ENCODE assay signal across 33 cellular contexts in genomic region chr5:105807951-105808350, GRCh38.
DNase-seq lines count a peak whose midpoint lies in the region; ATAC-seq and TF ChIP-seq lines count a peak whose summit lies in the region.
"Had no signal": no experiment of that assay in that cellular context is flagged by ENCODE, and none has a peak within 500 bp of the region (broad histone marks: within the 10 kb centered on the region; RNA-seq: fewer than 3 reads in every experiment).

No MANE protein-coding gene starts in this region.

- no peak for TF ChIP-seq RAD21 in SK-N-SH (IDR thresholded peaks at IDR 0.05; ENCODE audit: low read length)

- no peak overlapping the region for H3K4me2 ChIP-seq in SK-N-SH
- H3K4me2 ChIP-seq: A549; BLaER1; BLaER1 treated with 17β-estradiol and CSF1 and Interleukin-3, amounts not matched to agents 10 nM and 100 nM had no signal

- no peaks in the 10 kb centered on the region for H3K4me1 Mint-ChIP-seq in activated CD8-positive, alpha-beta T cell treated with anti-CD3 and anti-CD28 coated beads for 36 hours (ENCODE audit: low read depth)
- H3K4me1 Mint-ChIP-seq: B cell; CD14-positive monocyte; CD4-positive, alpha-beta memory T cell; CD4-positive, CD25-positive, alpha-beta regulatory T cell; CD8-positive, alpha-beta memory T cell had no signal

- no peaks in the 10 kb centered on the region for H3K27me3 ChIP-seq in SK-N-SH (ENCODE audit: insufficient read depth)
- no peaks in the 10 kb centered on the region for H3K27me3 ChIP-seq in A673 (replicated peaks; ENCODE audit: insufficient read depth, low read depth, low read length, poor library complexity)
- no peaks in the 10 kb centered on the region for H3K27me3 ChIP-seq in HAP-1 (ENCODE audit: low read depth)
- H3K27me3 ChIP-seq: BE2C; BLaER1; BLaER1 treated with 17β-estradiol and CSF1 and Interleukin-3, amounts not matched to agents 10 nM and 100 nM had no signal

- WGBS in SK-N-SH (ENCODE audit: low lambda C conversion rate): 91% methylated on average over 3 of the region's 3 CpGs

- TF ChIP-seq EP300 in SK-N-SH (IDR thresholded peaks at IDR 0.05; ENCODE audit: borderline replicate concordance in 1 of 2, low read depth in 1 of 2, low read length in 1 of 2): no peak

- H3K27me3 Mint-ChIP-seq in activated CD8-positive, alpha-beta T cell treated with anti-CD3 and anti-CD28 coated beads for 36 hours: no peaks in the 10 kb centered on the region
- H3K27me3 Mint-ChIP-seq: B cell; CD4-positive, alpha-beta memory T cell; CD4-positive, alpha-beta T cell; CD4-positive, CD25-positive, alpha-beta regulatory T cell; CD8-positive, alpha-beta memory T cell had no signal

- POLR2A ChIA-PET in SK-N-SH (lab: Yijun Ruan, JAX): no interaction called here
- POLR2A ChIA-PET in A673 (lab: Charles Lee; ENCODE audit: low non-redundant PET): no interaction called here
- POLR2A ChIA-PET in activated CD8-positive, alpha-beta T cell treated with anti-CD3 and anti-CD28 coated beads for 36 hours (lab: Charles Lee): no interaction called here

- no peaks in the 10 kb centered on the region for H3K9me2 ChIP-seq in SK-N-SH

- H3K4me3 ChIP-seq in SK-N-SH (ENCODE audit: low read depth in 2 of 2, low read length in 1 of 2) (no peak overlapping the region), A673 (ENCODE audit: low read depth, low read length, poor library complexity, severe bottlenecking) (no peak overlapping the region), HAP-1 (no peak overlapping the region)
- H3K4me3 ChIP-seq: A549; BLaER1; BLaER1 treated with 17β-estradiol and CSF1 and Interleukin-3, amounts not matched to agents 10 nM and 100 nM had no signal

- peaks cover 9% of the 10 kb centered on the region for H3F3A ChIP-seq in SK-N-SH (replicated peaks; ENCODE audit: insufficient read depth)

- no peak overlapping the region for H3K4me3 Mint-ChIP-seq in activated CD8-positive, alpha-beta T cell treated with anti-CD3 and anti-CD28 coated beads for 36 hours
- H3K4me3 Mint-ChIP-seq: B cell; CD14-positive monocyte; CD4-positive, alpha-beta memory T cell; CD4-positive, alpha-beta T cell; CD4-positive, CD25-positive, alpha-beta regulatory T cell; CD8-positive, alpha-beta memory T cell; CD8-positive, alpha-beta T cell had no signal

- no TSS peak for BruUV-seq in A673 (replicated peaks; lab: Mats Ljungman, UMichigan)

- peak overlapping the region; percentile 42 to 76; a peak in 2 of 4 replicates for H3K27ac ChIP-seq in SK-N-SH (ENCODE audit: low read depth in 2 of 2, low read length in 1 of 2)
- H3K27ac ChIP-seq in A673 (ENCODE audit: low read depth, low read length, poor library complexity, severe bottlenecking): no peak overlapping the region
- H3K27ac ChIP-seq: 22Rv1; A549; BLaER1; BLaER1 treated with 17β-estradiol and CSF1 and Interleukin-3, amounts not matched to agents 10 nM and 100 nM; C4-2B had no signal

- in situ Hi-C loops in HAP-1 (cut with MboI; ENCODE audit: low sequenced_read_pairs): no loop called here

- ATAC-seq in SK-N-SH treated with all-trans-retinoic acid at 6 μM for 48 hours: no peak
- no peak for ATAC-seq in activated CD8-positive, alpha-beta T cell treated with anti-CD3 and anti-CD28 coated beads for 36 hours
- ATAC-seq: A549; CD8-positive, alpha-beta T cell had no signal

- H3K36me3 Mint-ChIP-seq in activated CD8-positive, alpha-beta T cell treated with anti-CD3 and anti-CD28 coated beads for 36 hours (ENCODE audit: low read depth): no peaks in the 10 kb centered on the region
- H3K36me3 Mint-ChIP-seq: CD14-positive monocyte; CD4-positive, alpha-beta memory T cell; CD4-positive, CD25-positive, alpha-beta regulatory T cell; CD8-positive, alpha-beta memory T cell; CD8-positive, alpha-beta T cell had no signal

- H3K36me3 ChIP-seq in SK-N-SH (replicated peaks in 1 of 2; ENCODE audit: control insufficient read depth in 1 of 2, insufficient read depth in 2 of 2, low read length in 1 of 2) (no peaks in the 10 kb centered on the region), A673 (ENCODE audit: insufficient read depth, low read length, poor library complexity, severe bottlenecking) (no peaks in the 10 kb centered on the region), HAP-1 (replicated peaks) (no peaks in the 10 kb centered on the region)
- H3K36me3 ChIP-seq: BE2C; BLaER1; BLaER1 treated with 17β-estradiol and CSF1 and Interleukin-3, amounts not matched to agents 10 nM and 100 nM had no signal

- CTCF ChIA-PET in SK-N-SH (lab: Yijun Ruan, JAX): interaction anchor here (1.6 kb wide), 1 partner anchor 13 kb away, joined by 4 read pairs; no protein-coding TSS in a partner anchor
- CTCF ChIA-PET in A673 (lab: Charles Lee): no interaction called here
- CTCF ChIA-PET in activated CD8-positive, alpha-beta T cell treated with anti-CD3 and anti-CD28 coated beads for 36 hours (lab: Charles Lee): no interaction called here

- DNase-seq in SK-N-SH: no peak
- peak; percentile 5 for DNase-seq in A673 (ENCODE audit: low spot score)
- peak; percentile 31 to 94 for DNase-seq in HAP-1 (ENCODE audit: low spot score in 2 of 2)
- no peak for DNase-seq in NCI-H187 treated with DMSO at 0.1 percent for 48 hours (lab: John Stamatoyannopoulos, UW)
- no peak for DNase-seq in activated CD8-positive, alpha-beta T cell treated with anti-CD3 and anti-CD28 coated beads for 36 hours
- DNase-seq: 8988T; ACHN; AML-193; BE2C; C1 segment of cervical spinal cord; Caco-2; Calu3; CD4-positive, alpha-beta memory T cell; CD4-positive, alpha-beta T cell; CD4-positive, CD25-positive, alpha-beta regulatory T cell; CD8-positive, alpha-beta memory T cell; CD8-positive, alpha-beta T cell; COR-L47; DMS 273 treated with DMSO at 0.1 percent for 48 hours; DMS153; DMS53; DMS79; DMS79 treated with DMSO at 0.1 percent for 48 hours; DND-41; EL had no signal

- no peak overlapping the region for H3K9ac ChIP-seq in SK-N-SH
- H3K9ac ChIP-seq: BLaER1; BLaER1 treated with 17β-estradiol and CSF1 and Interleukin-3, amounts not matched to agents 10 nM and 100 nM had no signal

- H3K79me2 ChIP-seq in SK-N-SH (ENCODE audit: insufficient read depth): no peaks in the 10 kb centered on the region

- intact Hi-C loops in A673 (cut with micrococcal nuclease; ENCODE audit: unreplicated experiment): no loop called here
- intact Hi-C loops in activated CD8-positive, alpha-beta T cell treated with anti-CD3 and anti-CD28 coated beads for 36 hours (cut with micrococcal nuclease): no loop called here

- H3K9me3 ChIP-seq in SK-N-SH (no peaks in the 10 kb centered on the region), A673 (ENCODE audit: low read depth, low read length, poor library complexity, severe bottlenecking) (peaks cover 4% of the 10 kb centered on the region), HAP-1 (0 out of 2 replicates have a peak, but pooled peaks cover 3% of the 10 kb centered on the region)
- H3K9me3 ChIP-seq: A549, BE2C, BLaER1 had no signal

- peaks cover 0 to 5% of the 10 kb centered on the region in 2 experiments; a peak in 2 of 4 replicates for H3K4me1 ChIP-seq in SK-N-SH (ENCODE audit: control insufficient read depth in 1 of 2, insufficient read depth in 2 of 2, low read depth in 1 of 2, low read length in 1 of 2)
- H3K4me1 ChIP-seq in A673 (ENCODE audit: insufficient read depth, low read length, poor library complexity, severe bottlenecking): no peaks in the 10 kb centered on the region
- peaks cover 23% of the 10 kb centered on the region for H3K4me1 ChIP-seq in HAP-1
- H3K4me1 ChIP-seq: A549; BLaER1; BLaER1 treated with 17β-estradiol and CSF1 and Interleukin-3, amounts not matched to agents 10 nM and 100 nM had no signal

- H4K20me1 ChIP-seq in SK-N-SH (ENCODE audit: insufficient read depth): no peaks in the 10 kb centered on the region
- H4K20me1 ChIP-seq: BLaER1; BLaER1 treated with 17β-estradiol and CSF1 and Interleukin-3, amounts not matched to agents 10 nM and 100 nM had no signal

- no peak for TF ChIP-seq CTCF in SK-N-SH (IDR thresholded peaks at IDR 0.05)
- no peak for TF ChIP-seq CTCF in A673 (conservative IDR thresholded peaks at IDR 0.05; ENCODE audit: low read depth, low read length)
- no peak for TF ChIP-seq CTCF in activated CD8-positive, alpha-beta T cell treated with anti-CD3 and anti-CD28 coated beads for 36 hours (IDR thresholded peaks at IDR 0.05)

- H2AFZ ChIP-seq in SK-N-SH (ENCODE audit: low read depth): no peak overlapping the region

- H3K9me3 Mint-ChIP-seq in activated CD8-positive, alpha-beta T cell treated with anti-CD3 and anti-CD28 coated beads for 36 hours: peaks cover 20% of the 10 kb centered on the region

- H3K27ac Mint-ChIP-seq in activated CD8-positive, alpha-beta T cell treated with anti-CD3 and anti-CD28 coated beads for 36 hours: no peak overlapping the region
- H3K27ac Mint-ChIP-seq: B cell; CD14-positive monocyte; CD4-positive, alpha-beta memory T cell; CD4-positive, alpha-beta T cell; CD4-positive, CD25-positive, alpha-beta regulatory T cell; CD8-positive, alpha-beta memory T cell; CD8-positive, alpha-beta T cell had no signal

TF ChIP-seq in SK-N-SH, 30 proteins besides CTCF, POLR2A, EP300 and RAD21:
- TF ChIP-seq RCOR1 (IDR thresholded peaks at IDR 0.05; ENCODE audit: low read length): no peak
- TF ChIP-seq JUND (IDR thresholded peaks at IDR 0.05): no peak
- no peak for TF ChIP-seq GATA2 (CRISPR knock-in tag; IDR thresholded peaks at IDR 0.05)
- TF ChIP-seq MEF2A (IDR thresholded peaks at IDR 0.05; ENCODE audit: borderline replicate concordance, low read depth): no peak
- no peak for TF ChIP-seq FOSL2 (IDR thresholded peaks at IDR 0.05; ENCODE audit: borderline replicate concordance, low read depth)
- no peak for TF ChIP-seq FOXM1 (IDR thresholded peaks at IDR 0.05; ENCODE audit: low read depth)
- TF ChIP-seq MXI1 (IDR thresholded peaks at IDR 0.05; ENCODE audit: low read depth, low read length): no peak
- no peak for TF ChIP-seq ELF1 (IDR thresholded peaks at IDR 0.05)

TF ChIP-seq in SK-N-SH treated with all-trans-retinoic acid at 6 μM for 48 hours, 23 proteins besides CTCF, POLR2A, EP300 and RAD21:
- TF ChIP-seq OSR1 (CRISPR knock-in tag; IDR thresholded peaks at IDR 0.05): no peak
- no peak for TF ChIP-seq ARNTL (CRISPR knock-in tag; IDR thresholded peaks at IDR 0.05; ENCODE audit: borderline replicate concordance, low read depth)
- no peak for TF ChIP-seq CSDC2 (CRISPR knock-in tag; IDR thresholded peaks at IDR 0.05)
- no peak for TF ChIP-seq RARB (CRISPR knock-in tag; IDR thresholded peaks at IDR 0.05)

Comparison
In these comparisons a context has a peak if more than half of its experiments do, and no peak if none do; other contexts are left out.
1. DNase-seq: peak in A673 (single experiment) and HAP-1 (2 of 2); none in SK-N-SH (single experiment), NCI-H187 treated with DMSO at 0.1 percent for 48 hours (single experiment) and activated CD8-positive, alpha-beta T cell treated with anti-CD3 and anti-CD28 coated beads for 36 hours (single experiment).